Comparison of ENCODE assay signal across 13 cellular contexts in the genomic region with DNA sequence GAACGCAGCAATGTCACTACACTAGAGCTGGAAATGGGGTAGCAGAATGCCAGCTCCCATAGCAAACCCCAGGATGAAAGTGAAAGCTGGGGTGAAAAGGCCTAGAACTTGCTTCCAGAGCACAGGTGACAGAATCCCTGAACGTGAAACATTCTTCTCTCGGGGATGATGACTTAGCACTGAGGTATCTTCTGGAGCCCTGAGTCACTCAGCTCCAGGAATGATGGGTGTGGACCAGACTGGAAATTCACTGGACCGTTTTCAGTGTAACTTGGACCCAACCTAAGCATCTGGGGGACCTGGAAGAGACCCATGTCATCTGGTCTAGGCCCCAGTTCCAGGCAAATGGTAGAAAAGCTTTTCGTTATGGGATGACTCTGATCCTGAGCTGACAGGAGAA.
DNase-seq lines count a peak whose midpoint lies in the region; ATAC-seq, FAIRE-seq and TF ChIP-seq lines count a peak whose summit lies in the region.
"Had no signal": no experiment of that assay in that cellular context is flagged by ENCODE, and none has a peak within 500 bp of the region (broad histone marks: within the 10 kb centered on the region; RNA-seq: fewer than 3 reads in every experiment).

No MANE protein-coding gene starts in this region.

- TF ChIP-seq RAD21 in K562 (CRISPR knock-in tag; conservative IDR thresholded peaks at IDR 0.05 in 1 of 2, IDR thresholded peaks at IDR 0.05 in 1 of 2), result no peak

- POLR2A ChIA-PET in AG04450 (lab: Yijun Ruan, JAX), result interaction anchor here (0.5 to 1.6 kb wide), 5 partner anchors 27 to 281 kb away, joined by 3 to 9 read pairs (median 3); no protein-coding TSS in a partner anchor
- POLR2A ChIA-PET in K562 (lab: Yijun Ruan, JAX), result interaction anchor here (0.6 to 1.4 kb wide), 6 partner anchors 8 to 582 kb away, joined by 3 to 6 read pairs (median 3); no protein-coding TSS in a partner anchor

- intact Hi-C loops in K562 (cut with micrococcal nuclease), result no loop called here
- intact Hi-C loops in testis (cut with DNase I; ENCODE audit: low total_unique reads), result no loop called here

- no TSS peak for BruUV-seq in K562 (replicated peaks; lab: Mats Ljungman, UMichigan)

- H3K27me3 ChIP-seq in AG04450 (ENCODE audit: control insufficient read depth, insufficient read depth, low read length), result no peaks in the 10 kb centered on the region
- no peaks in the 10 kb centered on the region for H3K27me3 ChIP-seq in K562 (ENCODE audit: control insufficient read depth in 2 of 2, insufficient read depth in 2 of 2, low read length in 2 of 2)
- H3K27me3 ChIP-seq in testis, result no peaks in the 10 kb centered on the region
- H3K27me3 ChIP-seq: BE2C had no signal

- no peak overlapping the region for H3K4me3 ChIP-seq in AG04450 (ENCODE audit: low read depth, low read length)
- H3K4me3 ChIP-seq in K562, result no peak overlapping the region
- H3K4me3 ChIP-seq in testis, result no peak overlapping the region

- no peaks in the 10 kb centered on the region for H3K79me2 ChIP-seq in K562 (ENCODE audit: control insufficient read depth, insufficient read depth, low read length)

- CTCF ChIA-PET in AG04450 (lab: Charles Lee), result no interaction called here
- CTCF ChIA-PET in K562 (lab: Yijun Ruan, JAX; ENCODE audit: low intra/inter-chr PET ratio), result no interaction called here

- in situ Hi-C loops in K562 (cut with MboI), result no loop called here

- no peaks in the 10 kb centered on the region for H4K20me1 ChIP-seq in K562 (replicated peaks; ENCODE audit: control insufficient read depth, insufficient read depth, low read length)

- WGBS in K562 (ENCODE audit: insufficient coverage, low coverage, missing lambda C conversion rate), result 40% methylated on average over 5 of the region's 5 CpGs
- 96 to 97% methylated on average over 5 of the region's 5 CpGs for WGBS in testis, 2 donors

- no peak for ATAC-seq in K562
- ATAC-seq in activated CD4-positive, CD25-positive, alpha-beta regulatory T cell treated with anti-CD3 and anti-CD28 coated beads, Interleukin-2, amount 50 U/mL, for 24 hours, result no peak
- no peak for ATAC-seq in HG03442 (IDR thresholded peaks at IDR 0.05; ENCODE audit: unreplicated experiment)

- H2AFZ ChIP-seq in K562 (ENCODE audit: low read depth, low read length), result 0 out of 2 replicates have a peak overlapping the region, but pooled peaks have one; percentile 0

- DNase-seq in AG04450 (ENCODE audit: low read depth, low spot score), result peak; percentile 23
- DNase-seq in HS-27A (ENCODE audit: low read depth), result peak; percentile 87
- no peak for DNase-seq in K562 (ENCODE audit: extremely low read depth in 1 of 4, low spot score in 3 of 4)
- DNase-seq in kidney glomerular epithelial cell (lab: John Stamatoyannopoulos, UW), result peak; percentile 60
- DNase-seq in testis, result no peak
- no peak for DNase-seq in GM10266 (ENCODE audit: extremely low spot score)
- DNase-seq: activated CD4-positive, alpha-beta T cell treated with anti-CD3 and anti-CD28 coated beads, Interleukin-2, amount 10 ng/mL, durations not matched to agents 7 days and 5 days; BE2C; caudate nucleus; posterior cingulate gyrus had no signal

- no peaks in the 10 kb centered on the region for H3K9me1 ChIP-seq in K562 (ENCODE audit: control insufficient read depth, insufficient read depth, low read length)

- no peak for TF ChIP-seq EP300 in K562 (IDR thresholded peaks at IDR 0.05; ENCODE audit: low read length)

- no peak for FAIRE-seq in K562 (lab: Jason Lieb, UNC)
- FAIRE-seq: endothelial cell of umbilical vein had no signal

- TF ChIP-seq CTCF in AG04450 (IDR thresholded peaks at IDR 0.05; ENCODE audit: low read depth, low read length) (no peak), K562 (IDR thresholded peaks at IDR 0.05 in 2 of 3, conservative IDR thresholded peaks at IDR 0.05 in 1 of 3; ENCODE audit: insufficient read depth in 2 of 3, low read depth in 1 of 3, low read length in 3 of 3) (no peak), testis (IDR thresholded peaks at IDR 0.05) (no peak), GM10266 (IDR thresholded peaks at IDR 0.05; ENCODE audit: control insufficient read depth, insufficient read depth, low read depth, missing control alignments) (no peak)

- H3K4me1 ChIP-seq in K562 (replicated peaks in 1 of 2; ENCODE audit: control insufficient read depth in 2 of 2, insufficient read depth in 2 of 2, low read length in 2 of 2) (peaks cover 0 to 18% of the 10 kb centered on the region in 2 experiments; a peak in 3 of 5 replicates), testis (no peaks in the 10 kb centered on the region)
- H3K4me1 ChIP-seq: BE2C had no signal

- H3K9me3 ChIP-seq in AG04450 (ENCODE audit: control insufficient read depth, insufficient read depth, low read length) (no peaks in the 10 kb centered on the region), K562 (replicated peaks; ENCODE audit: control insufficient read depth, insufficient read depth, low read depth, low read length) (no peaks in the 10 kb centered on the region), testis (no peaks in the 10 kb centered on the region)
- H3K9me3 ChIP-seq: BE2C had no signal

- H3K27ac ChIP-seq in AG04450 (ENCODE audit: low read depth, low read length) (peak overlapping the region; percentile 68), K562 (ENCODE audit: extremely low read depth, low read depth, low read length) (no peak overlapping the region), testis (no peak overlapping the region)

- no peaks in the 10 kb centered on the region for H3K36me3 ChIP-seq in K562 (ENCODE audit: control insufficient read depth, insufficient read depth, low read length)
- H3K36me3 ChIP-seq in testis (ENCODE audit: low read depth, missing control alignments), result no peaks in the 10 kb centered on the region
- H3K36me3 ChIP-seq: BE2C had no signal

- no peak overlapping the region; the same call in 1 of the 2 replicates for H3K4me2 ChIP-seq in K562 (ENCODE audit: insufficient read depth, low read length)

- TF ChIP-seq POLR2A in K562 (conservative IDR thresholded peaks at IDR 0.05) (no peak), testis (IDR thresholded peaks at IDR 0.05) (no peak)

- H3K9ac ChIP-seq in K562 (ENCODE audit: insufficient read depth in 1 of 2, low read depth in 2 of 2, low read length in 2 of 2), result no peak overlapping the region

TF ChIP-seq in K562, 482 proteins besides CTCF, POLR2A, EP300 and RAD21:
- peak; percentile 46; the same call in 1 of the 2 replicates for TF ChIP-seq CTBP1 (IDR thresholded peaks at IDR 0.05; ENCODE audit: borderline replicate concordance)
- TF ChIP-seq RCOR1 (IDR thresholded peaks at IDR 0.05; ENCODE audit: borderline replicate concordance in 1 of 2, low read depth in 2 of 2, low read length in 2 of 2), result peak in 1 of 2 experiments; percentile 8; a peak in 1 of 4 replicates
- TF ChIP-seq JUND (IDR thresholded peaks at IDR 0.05; ENCODE audit: borderline replicate concordance, low read depth, low read length), result no peak
- no peak; the same call in 2 of the 3 replicates for TF ChIP-seq JUND (tag; IDR thresholded peaks at IDR 0.05; ENCODE audit: borderline replicate concordance, low read depth, low read length)
- TF ChIP-seq, protein P1, sequence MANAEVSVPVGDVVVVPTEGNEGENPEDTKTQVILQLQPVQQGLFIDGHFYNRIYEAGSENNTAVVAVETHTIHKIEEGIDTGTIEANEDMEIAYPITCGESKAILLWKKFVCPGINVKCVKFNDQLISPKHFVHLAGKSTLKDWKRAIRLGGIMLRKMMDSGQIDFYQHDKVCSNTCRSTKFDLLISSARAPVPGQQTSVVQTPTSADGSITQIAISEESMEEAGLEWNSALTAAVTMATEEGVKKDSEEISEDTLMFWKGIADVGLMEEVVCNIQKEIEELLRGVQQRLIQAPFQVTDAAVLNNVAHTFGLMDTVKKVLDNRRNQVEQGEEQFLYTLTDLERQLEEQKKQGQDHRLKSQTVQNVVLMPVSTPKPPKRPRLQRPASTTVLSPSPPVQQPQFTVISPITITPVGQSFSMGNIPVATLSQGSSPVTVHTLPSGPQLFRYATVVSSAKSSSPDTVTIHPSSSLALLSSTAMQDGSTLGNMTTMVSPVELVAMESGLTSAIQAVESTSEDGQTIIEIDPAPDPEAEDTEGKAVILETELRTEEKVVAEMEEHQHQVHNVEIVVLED (CRISPR knock-in tag; IDR thresholded peaks at IDR 0.05), result no peak
- TF ChIP-seq ZNF830 (CRISPR knock-in tag; IDR thresholded peaks at IDR 0.05), result no peak
- TF ChIP-seq BHLHE40 (IDR thresholded peaks at IDR 0.05; ENCODE audit: low read length), result no peak
- TF ChIP-seq TAF9B (IDR thresholded peaks at IDR 0.05; ENCODE audit: partially characterized antibody), result no peak

Comparison
In these comparisons a context has a peak if more than half of its experiments do, and no peak if none do; other contexts are left out.
1. DNase-seq: peak in AG04450 (single experiment), HS-27A (single experiment) and kidney glomerular epithelial cell (single experiment); none in K562 (0 of 4), testis (single experiment) and GM10266 (single experiment).